Comparison of ENCODE assay signal across 26 cellular contexts in genomic region chr11:87259731-87260130, GRCh38.
A peak's percentile ranks its signal among the peaks of the same experiment; 100 is the strongest.
DNase-seq lines count a peak whose midpoint lies in the region; ATAC-seq and TF ChIP-seq lines count a peak whose summit lies in the region.
"Had no signal": no experiment of that assay in that cellular context is flagged by ENCODE, and none has a peak within 500 bp of the region (broad histone marks: within the 10 kb centered on the region; RNA-seq: fewer than 3 reads in every experiment).

No MANE protein-coding gene starts in this region.

- no peak overlapping the region for H3K4me2 ChIP-seq in hepatocyte
- H3K4me2 ChIP-seq: GM23338, SK-N-SH had no signal

- H3K4me3 Mint-ChIP-seq in stimulated activated effector memory CD8-positive, alpha-beta T cell treated with anti-CD3 and anti-CD28 coated beads, Interleukin-12 subunit alpha, Interleukin-12 subunit beta, amount 100 ng/mL, for 72 hours: no peak overlapping the region
- H3K4me3 Mint-ChIP-seq: activated CD8-positive, alpha-beta T cell treated with anti-CD3 and anti-CD28 coated beads, Interleukin-2, amount 10 ng/mL, durations not matched to agents 7 days and 5 days; activated naive CD8-positive, alpha-beta T cell treated with anti-CD3 and anti-CD28 coated beads, Interleukin-2, amount 10 ng/mL, durations not matched to agents 7 days and 5 days; B cell; GM23338; natural killer cell treated with Interleukin-12 subunit alpha and Interleukin-12 subunit beta and Interleukin-15 and Interleukin-18, amount 100 ng/mL, for 72 hours; T-helper 17 cell had no signal

- H3K9me3 ChIP-seq in hepatocyte (ENCODE audit: low read depth) (no peaks in the 10 kb centered on the region), subcutaneous abdominal adipose tissue (ENCODE audit: control insufficient read depth in 5 of 5, low read length in 5 of 5) (no peaks in the 10 kb centered on the region)
- H3K9me3 ChIP-seq: left lung, pancreas, SK-N-SH, upper lobe of left lung had no signal

- in situ Hi-C loops in SK-MEL-5 (cut with HindIII; ENCODE audit: low pct_unique_long_range_greater_than_20kb, low sequenced_read_pairs): no loop called here

- H3K9me3 Mint-ChIP-seq in stimulated activated effector memory CD8-positive, alpha-beta T cell treated with anti-CD3 and anti-CD28 coated beads, Interleukin-12 subunit alpha, Interleukin-12 subunit beta, amount 100 ng/mL, for 72 hours: no peaks in the 10 kb centered on the region
- H3K9me3 Mint-ChIP-seq: activated naive CD8-positive, alpha-beta T cell treated with anti-CD3 and anti-CD28 coated beads, Interleukin-2, amount 10 ng/mL, durations not matched to agents 7 days and 5 days; GM23338; natural killer cell treated with Interleukin-12 subunit alpha and Interleukin-12 subunit beta and Interleukin-15 and Interleukin-18, amount 100 ng/mL, for 72 hours had no signal

- H3K4me1 Mint-ChIP-seq in stimulated activated effector memory CD8-positive, alpha-beta T cell treated with anti-CD3 and anti-CD28 coated beads, Interleukin-12 subunit alpha, Interleukin-12 subunit beta, amount 100 ng/mL, for 72 hours: no peaks in the 10 kb centered on the region

- TF ChIP-seq CTCF in hepatocyte (IDR thresholded peaks at IDR 0.05; ENCODE audit: poor library complexity): no peak

- H3K9ac ChIP-seq in subcutaneous abdominal adipose tissue (ENCODE audit: low read length in 5 of 5): no peak overlapping the region
- H3K9ac ChIP-seq: SK-N-SH had no signal

- no peak for ATAC-seq in stimulated activated effector memory CD8-positive, alpha-beta T cell treated with anti-CD3 and anti-CD28 coated beads, Interleukin-12 subunit alpha, Interleukin-12 subunit beta, amount 100 ng/mL, for 72 hours
- no peak for ATAC-seq in HG02981 (IDR thresholded peaks at IDR 0.05; ENCODE audit: unreplicated experiment)
- ATAC-seq: activated CD8-positive, alpha-beta T cell treated with anti-CD3 and anti-CD28 coated beads, Interleukin-2, amount 10 ng/mL, durations not matched to agents 7 days and 5 days; left lung; natural killer cell treated with Interleukin-12 subunit alpha and Interleukin-12 subunit beta and Interleukin-15 and Interleukin-18, amount 100 ng/mL, for 72 hours; pancreas; T-helper 17 cell had no signal

- H3K27ac Mint-ChIP-seq in stimulated activated effector memory CD8-positive, alpha-beta T cell treated with anti-CD3 and anti-CD28 coated beads, Interleukin-12 subunit alpha, Interleukin-12 subunit beta, amount 100 ng/mL, for 72 hours: no peak overlapping the region
- H3K27ac Mint-ChIP-seq: activated CD8-positive, alpha-beta T cell treated with anti-CD3 and anti-CD28 coated beads, Interleukin-2, amount 10 ng/mL, durations not matched to agents 7 days and 5 days; activated naive CD8-positive, alpha-beta T cell treated with anti-CD3 and anti-CD28 coated beads, Interleukin-2, amount 10 ng/mL, durations not matched to agents 7 days and 5 days; B cell; GM23338; natural killer cell treated with Interleukin-12 subunit alpha and Interleukin-12 subunit beta and Interleukin-15 and Interleukin-18, amount 100 ng/mL, for 72 hours; T-helper 17 cell had no signal

- 71% methylated on average over 1 of the region's 1 CpG for WGBS in hepatocyte (ENCODE audit: low lambda C conversion rate, missing lambda C conversion rate)

- H3K79me2 ChIP-seq in hepatocyte: no peaks in the 10 kb centered on the region

- H3K9me2 ChIP-seq in hepatocyte (replicated peaks; ENCODE audit: insufficient read depth): no peaks in the 10 kb centered on the region
- H3K9me2 ChIP-seq: SK-N-SH had no signal

- H3K4me3 ChIP-seq in hepatocyte: no peak overlapping the region
- H3K4me3 ChIP-seq in subcutaneous abdominal adipose tissue (ENCODE audit: low read depth in 1 of 5, low read length in 5 of 5): no peak overlapping the region
- H3K4me3 ChIP-seq: GM23338, left lung, pancreas, upper lobe of left lung had no signal

- H4K20me1 ChIP-seq in hepatocyte (ENCODE audit: insufficient read depth, poor library complexity, severe bottlenecking): no peaks in the 10 kb centered on the region

- peaks cover 4% of the 10 kb centered on the region for H3K36me3 Mint-ChIP-seq in stimulated activated effector memory CD8-positive, alpha-beta T cell treated with anti-CD3 and anti-CD28 coated beads, Interleukin-12 subunit alpha, Interleukin-12 subunit beta, amount 100 ng/mL, for 72 hours
- H3K36me3 Mint-ChIP-seq: natural killer cell treated with Interleukin-12 subunit alpha and Interleukin-12 subunit beta and Interleukin-15 and Interleukin-18, amount 100 ng/mL, for 72 hours had no signal

- no peak overlapping the region for H2AFZ ChIP-seq in hepatocyte
- H2AFZ ChIP-seq: GM23338 had no signal

- H3K4me1 ChIP-seq in hepatocyte (ENCODE audit: insufficient read depth) (peaks cover 9% of the 10 kb centered on the region), subcutaneous abdominal adipose tissue (ENCODE audit: control insufficient read depth in 5 of 5, insufficient read depth in 5 of 5, low read length in 5 of 5) (peaks cover 0 to 15% (median 0%) of the 10 kb centered on the region in 5 donors)

- H3K27me3 ChIP-seq in hepatocyte: no peaks in the 10 kb centered on the region
- H3K27me3 ChIP-seq in subcutaneous abdominal adipose tissue (ENCODE audit: control insufficient read depth in 5 of 5, insufficient read depth in 4 of 5, low read length in 5 of 5): no peaks in the 10 kb centered on the region
- H3K27me3 ChIP-seq: left lung, pancreas, upper lobe of left lung had no signal

- H3K27ac ChIP-seq in hepatocyte (peak overlapping the region; percentile 28), subcutaneous abdominal adipose tissue (ENCODE audit: low read depth, low read length) (peak overlapping the region; percentile 17)
- H3K27ac ChIP-seq: left lung, pancreas, RWPE1, upper lobe of left lung had no signal

- DNase-seq in NCI-H2171 treated with DMSO at 0.1 percent for 48 hours (lab: John Stamatoyannopoulos, UW) (peak; percentile 64), NCI-H2171 (lab: John Stamatoyannopoulos, UW) (no peak), SK-MEL-5 (ENCODE audit: low read depth, low spot score) (peak; percentile 35), hepatocyte (ENCODE audit: low spot score) (no peak), H4 (ENCODE audit: low spot score) (no peak)
- no peak for DNase-seq in stimulated activated effector memory CD8-positive, alpha-beta T cell treated with anti-CD3 and anti-CD28 coated beads, Interleukin-12 subunit alpha, Interleukin-12 subunit beta, amount 100 ng/mL, for 72 hours (ENCODE audit: low spot score in 2 of 2)
- DNase-seq: activated CD8-positive, alpha-beta T cell treated with anti-CD3 and anti-CD28 coated beads, Interleukin-2, amount 10 ng/mL, durations not matched to agents 7 days and 5 days; activated effector memory CD4-positive, alpha-beta T cell treated with anti-CD3 and anti-CD28 coated beads, Interleukin-2, amount 50 U/mL, for 16 hours; activated naive CD8-positive, alpha-beta T cell treated with anti-CD3 and anti-CD28 coated beads, Interleukin-2, amount 10 ng/mL, durations not matched to agents 7 days and 5 days; activated T-cell treated with anti-CD3 and anti-CD28 coated beads for 4 hours; DMS53; GDM1; left lung; NCI-H1092 treated with DMSO at 0.1 percent for 48 hours; NCI-H526 treated with DMSO at 0.1 percent for 48 hours; pancreas; SK-N-SH; stimulated activated CD8-positive, alpha-beta memory T cell treated with anti-CD3 and anti-CD28 coated beads, Interleukin-4, amount 100 ng/mL, for 48 hours; T-helper 17 cell; upper lobe of left lung had no signal

- H3K36me3 ChIP-seq in hepatocyte (replicated peaks; ENCODE audit: insufficient read depth, low read depth): no peaks in the 10 kb centered on the region
- peaks cover 0 to 3% (median 0%) of the 10 kb centered on the region in 5 donors for H3K36me3 ChIP-seq in subcutaneous abdominal adipose tissue (ENCODE audit: control insufficient read depth in 5 of 5, insufficient read depth in 5 of 5, low read length in 5 of 5)
- H3K36me3 ChIP-seq: left lung, pancreas, upper lobe of left lung had no signal

Comparison
In these comparisons a context has a peak if more than half of its experiments do, and no peak if none do; other contexts are left out.
1. DNase-seq: peak in NCI-H2171 treated with DMSO at 0.1 percent for 48 hours (single experiment) and SK-MEL-5 (single experiment); none in NCI-H2171 (single experiment), hepatocyte (single experiment), H4 (single experiment) and stimulated activated effector memory CD8-positive, alpha-beta T cell treated with anti-CD3 and anti-CD28 coated beads, Interleukin-12 subunit alpha, Interleukin-12 subunit beta, amount 100 ng/mL, for 72 hours (0 of 2).